In genomic region chr2:226835796-226836547, GRCh38 we compare ENCODE assay signal across 1 cellular context.
TF ChIP-seq lines count a peak whose summit lies in the region.

TSS of gene RHBDD1 (plus strand) at chr2:226836054. CDS start at chr2:226864694, 28,640 bp downstream.

TF ChIP-seq in HepG2, 621 proteins besides CTCF, POLR2A, EP300 and RAD21 (continued from another document and continues in another):
- TF ChIP-seq ZNF558 (CRISPR knock-in tag; IDR thresholded peaks at IDR 0.05; ENCODE audit: borderline replicate concordance) (peak; percentile 56; the same call in 1 of the 2 replicates), JUNB (CRISPR knock-in tag; IDR thresholded peaks at IDR 0.05; ENCODE audit: borderline replicate concordance) (no peak), ZNF576 (CRISPR knock-in tag; IDR thresholded peaks at IDR 0.05) (0 out of 2 replicates have a peak, but pooled peaks have one; percentile 80), RFXAP (CRISPR knock-in tag; IDR thresholded peaks at IDR 0.05; ENCODE audit: borderline replicate concordance) (peak; percentile 77; the same call in 1 of the 2 replicates), SIX1 (CRISPR knock-in tag; IDR thresholded peaks at IDR 0.05; ENCODE audit: borderline replicate concordance) (no peak), NR3C1 (CRISPR knock-in tag; IDR thresholded peaks at IDR 0.05) (no peak), HOXA3 (CRISPR knock-in tag; IDR thresholded peaks at IDR 0.05) (peak; percentile 96), KDM3A (CRISPR knock-in tag; IDR thresholded peaks at IDR 0.05; ENCODE audit: low read depth) (peak; percentile 77; the same call in 1 of the 2 replicates), SMARCE1 (IDR thresholded peaks at IDR 0.05; ENCODE audit: borderline replicate concordance) (no peak), IKZF1 (IDR thresholded peaks at IDR 0.05) (no peak), ZNF205 (CRISPR knock-in tag; IDR thresholded peaks at IDR 0.05) (peak; percentile 44; the same call in 1 of the 2 replicates), REST (IDR thresholded peaks at IDR 0.05; ENCODE audit: borderline replicate concordance in 1 of 2, low read depth in 1 of 2, low read length in 2 of 2) (peak in 1 of 2 experiments; percentile 38; a peak in 1 of 4 replicates), NBN (conservative IDR thresholded peaks at IDR 0.05) (no peak), ZNF343 (CRISPR knock-in tag; IDR thresholded peaks at IDR 0.05) (peak; percentile 52; the same call in 1 of the 2 replicates), XBP1 (CRISPR knock-in tag; IDR thresholded peaks at IDR 0.05) (no peak; the same call in 1 of the 2 replicates), ZNF350 (CRISPR knock-in tag; IDR thresholded peaks at IDR 0.05; ENCODE audit: borderline replicate concordance, low read depth) (peak; percentile 61; the same call in 1 of the 2 replicates), NPAS2 (CRISPR knock-in tag; IDR thresholded peaks at IDR 0.05; ENCODE audit: borderline replicate concordance) (no peak), ZNF414 (CRISPR knock-in tag; IDR thresholded peaks at IDR 0.05) (no peak), SNRNP70 (IDR thresholded peaks at IDR 0.05; ENCODE audit: low read depth, low read length) (no peak), BATF2 (CRISPR knock-in tag; IDR thresholded peaks at IDR 0.05) (peak; percentile 55; the same call in 1 of the 2 replicates), ZNF816 (CRISPR knock-in tag; IDR thresholded peaks at IDR 0.05; ENCODE audit: borderline replicate concordance) (no peak), ZNF124 (CRISPR knock-in tag; IDR thresholded peaks at IDR 0.05) (peak; percentile 71; the same call in 1 of the 2 replicates), JUN (CRISPR knock-in tag; IDR thresholded peaks at IDR 0.05) (peak; percentile 52; the same call in 1 of the 2 replicates), ZZZ3 (CRISPR knock-in tag; IDR thresholded peaks at IDR 0.05; ENCODE audit: borderline replicate concordance) (no peak; the same call in 1 of the 2 replicates), ZNF543 (CRISPR knock-in tag; IDR thresholded peaks at IDR 0.05) (no peak), RFXANK (CRISPR knock-in tag; IDR thresholded peaks at IDR 0.05) (no peak), ZNF326 (CRISPR knock-in tag; IDR thresholded peaks at IDR 0.05; ENCODE audit: borderline replicate concordance) (no peak), NFIB (CRISPR knock-in tag; IDR thresholded peaks at IDR 0.05; ENCODE audit: borderline replicate concordance) (no peak), PAF1 (CRISPR knock-in tag; IDR thresholded peaks at IDR 0.05) (no peak), CSRNP2 (CRISPR knock-in tag; conservative IDR thresholded peaks at IDR 0.05; ENCODE audit: low read depth) (no peak; the same call in 1 of the 2 replicates), SRSF1 (optimal IDR thresholded peaks at IDR 0.05; ENCODE audit: low read depth, low read length) (no peak)
- TF ChIP-seq, protein P1, sequence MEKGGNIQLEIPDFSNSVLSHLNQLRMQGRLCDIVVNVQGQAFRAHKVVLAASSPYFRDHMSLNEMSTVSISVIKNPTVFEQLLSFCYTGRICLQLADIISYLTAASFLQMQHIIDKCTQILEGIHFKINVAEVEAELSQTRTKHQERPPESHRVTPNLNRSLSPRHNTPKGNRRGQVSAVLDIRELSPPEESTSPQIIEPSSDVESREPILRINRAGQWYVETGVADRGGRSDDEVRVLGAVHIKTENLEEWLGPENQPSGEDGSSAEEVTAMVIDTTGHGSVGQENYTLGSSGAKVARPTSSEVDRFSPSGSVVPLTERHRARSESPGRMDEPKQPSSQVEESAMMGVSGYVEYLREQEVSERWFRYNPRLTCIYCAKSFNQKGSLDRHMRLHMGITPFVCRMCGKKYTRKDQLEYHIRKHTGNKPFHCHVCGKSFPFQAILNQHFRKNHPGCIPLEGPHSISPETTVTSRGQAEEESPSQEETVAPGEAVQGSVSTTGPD (CRISPR knock-in tag; IDR thresholded peaks at IDR 0.05) = no peak
- TF ChIP-seq, protein P2, sequence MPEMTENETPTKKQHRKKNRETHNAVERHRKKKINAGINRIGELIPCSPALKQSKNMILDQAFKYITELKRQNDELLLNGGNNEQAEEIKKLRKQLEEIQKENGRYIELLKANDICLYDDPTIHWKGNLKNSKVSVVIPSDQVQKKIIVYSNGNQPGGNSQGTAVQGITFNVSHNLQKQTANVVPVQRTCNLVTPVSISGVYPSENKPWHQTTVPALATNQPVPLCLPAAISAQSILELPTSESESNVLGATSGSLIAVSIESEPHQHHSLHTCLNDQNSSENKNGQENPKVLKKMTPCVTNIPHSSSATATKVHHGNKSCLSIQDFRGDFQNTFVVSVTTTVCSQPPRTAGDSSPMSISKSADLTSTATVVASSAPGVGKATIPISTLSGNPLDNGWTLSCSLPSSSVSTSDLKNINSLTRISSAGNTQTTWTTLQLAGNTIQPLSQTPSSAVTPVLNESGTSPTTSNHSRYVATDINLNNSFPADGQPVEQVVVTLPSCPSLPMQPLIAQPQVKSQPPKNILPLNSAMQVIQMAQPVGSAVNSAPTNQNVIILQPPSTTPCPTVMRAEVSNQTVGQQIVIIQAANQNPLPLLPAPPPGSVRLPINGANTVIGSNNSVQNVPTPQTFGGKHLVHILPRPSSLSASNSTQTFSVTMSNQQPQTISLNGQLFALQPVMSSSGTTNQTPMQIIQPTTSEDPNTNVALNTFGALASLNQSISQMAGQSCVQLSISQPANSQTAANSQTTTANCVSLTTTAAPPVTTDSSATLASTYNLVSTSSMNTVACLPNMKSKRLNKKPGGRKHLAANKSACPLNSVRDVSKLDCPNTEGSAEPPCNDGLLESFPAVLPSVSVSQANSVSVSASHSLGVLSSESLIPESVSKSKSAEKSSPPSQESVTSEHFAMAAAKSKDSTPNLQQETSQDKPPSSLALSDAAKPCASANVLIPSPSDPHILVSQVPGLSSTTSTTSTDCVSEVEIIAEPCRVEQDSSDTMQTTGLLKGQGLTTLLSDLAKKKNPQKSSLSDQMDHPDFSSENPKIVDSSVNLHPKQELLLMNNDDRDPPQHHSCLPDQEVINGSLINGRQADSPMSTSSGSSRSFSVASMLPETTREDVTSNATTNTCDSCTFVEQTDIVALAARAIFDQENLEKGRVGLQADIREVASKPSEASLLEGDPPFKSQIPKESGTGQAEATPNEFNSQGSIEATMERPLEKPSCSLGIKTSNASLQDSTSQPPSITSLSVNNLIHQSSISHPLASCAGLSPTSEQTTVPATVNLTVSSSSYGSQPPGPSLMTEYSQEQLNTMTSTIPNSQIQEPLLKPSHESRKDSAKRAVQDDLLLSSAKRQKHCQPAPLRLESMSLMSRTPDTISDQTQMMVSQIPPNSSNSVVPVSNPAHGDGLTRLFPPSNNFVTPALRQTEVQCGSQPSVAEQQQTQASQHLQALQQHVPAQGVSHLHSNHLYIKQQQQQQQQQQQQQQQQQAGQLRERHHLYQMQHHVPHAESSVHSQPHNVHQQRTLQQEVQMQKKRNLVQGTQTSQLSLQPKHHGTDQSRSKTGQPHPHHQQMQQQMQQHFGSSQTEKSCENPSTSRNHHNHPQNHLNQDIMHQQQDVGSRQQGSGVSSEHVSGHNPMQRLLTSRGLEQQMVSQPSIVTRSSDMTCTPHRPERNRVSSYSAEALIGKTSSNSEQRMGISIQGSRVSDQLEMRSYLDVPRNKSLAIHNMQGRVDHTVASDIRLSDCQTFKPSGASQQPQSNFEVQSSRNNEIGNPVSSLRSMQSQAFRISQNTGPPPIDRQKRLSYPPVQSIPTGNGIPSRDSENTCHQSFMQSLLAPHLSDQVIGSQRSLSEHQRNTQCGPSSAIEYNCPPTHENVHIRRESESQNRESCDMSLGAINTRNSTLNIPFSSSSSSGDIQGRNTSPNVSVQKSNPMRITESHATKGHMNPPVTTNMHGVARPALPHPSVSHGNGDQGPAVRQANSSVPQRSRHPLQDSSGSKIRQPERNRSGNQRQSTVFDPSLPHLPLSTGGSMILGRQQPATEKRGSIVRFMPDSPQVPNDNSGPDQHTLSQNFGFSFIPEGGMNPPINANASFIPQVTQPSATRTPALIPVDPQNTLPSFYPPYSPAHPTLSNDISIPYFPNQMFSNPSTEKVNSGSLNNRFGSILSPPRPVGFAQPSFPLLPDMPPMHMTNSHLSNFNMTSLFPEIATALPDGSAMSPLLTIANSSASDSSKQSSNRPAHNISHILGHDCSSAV (CRISPR knock-in tag; IDR thresholded peaks at IDR 0.05; ENCODE audit: borderline replicate concordance) = no peak
- TF ChIP-seq, protein P3, sequence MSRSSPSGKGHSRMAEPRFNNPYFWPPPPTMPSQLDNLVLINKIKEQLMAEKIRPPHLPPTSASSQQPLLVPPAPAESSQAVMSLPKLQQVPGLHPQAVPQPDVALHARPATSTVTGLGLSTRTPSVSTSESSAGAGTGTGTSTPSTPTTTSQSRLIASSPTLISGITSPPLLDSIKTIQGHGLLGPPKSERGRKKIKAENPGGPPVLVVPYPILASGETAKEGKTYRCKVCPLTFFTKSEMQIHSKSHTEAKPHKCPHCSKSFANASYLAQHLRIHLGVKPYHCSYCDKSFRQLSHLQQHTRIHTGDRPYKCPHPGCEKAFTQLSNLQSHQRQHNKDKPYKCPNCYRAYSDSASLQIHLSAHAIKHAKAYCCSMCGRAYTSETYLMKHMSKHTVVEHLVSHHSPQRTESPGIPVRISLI (CRISPR knock-in tag; IDR thresholded peaks at IDR 0.05; ENCODE audit: borderline replicate concordance) = no peak
- TF ChIP-seq, protein P4, sequence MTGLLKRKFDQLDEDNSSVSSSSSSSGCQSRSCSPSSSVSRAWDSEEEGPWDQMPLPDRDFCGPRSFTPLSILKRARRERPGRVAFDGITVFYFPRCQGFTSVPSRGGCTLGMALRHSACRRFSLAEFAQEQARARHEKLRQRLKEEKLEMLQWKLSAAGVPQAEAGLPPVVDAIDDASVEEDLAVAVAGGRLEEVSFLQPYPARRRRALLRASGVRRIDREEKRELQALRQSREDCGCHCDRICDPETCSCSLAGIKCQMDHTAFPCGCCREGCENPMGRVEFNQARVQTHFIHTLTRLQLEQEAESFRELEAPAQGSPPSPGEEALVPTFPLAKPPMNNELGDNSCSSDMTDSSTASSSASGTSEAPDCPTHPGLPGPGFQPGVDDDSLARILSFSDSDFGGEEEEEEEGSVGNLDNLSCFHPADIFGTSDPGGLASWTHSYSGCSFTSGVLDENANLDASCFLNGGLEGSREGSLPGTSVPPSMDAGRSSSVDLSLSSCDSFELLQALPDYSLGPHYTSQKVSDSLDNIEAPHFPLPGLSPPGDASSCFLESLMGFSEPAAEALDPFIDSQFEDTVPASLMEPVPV (CRISPR knock-in tag; IDR thresholded peaks at IDR 0.05) = no peak; the same call in 1 of the 2 replicates
- TF ChIP-seq, protein P5, sequence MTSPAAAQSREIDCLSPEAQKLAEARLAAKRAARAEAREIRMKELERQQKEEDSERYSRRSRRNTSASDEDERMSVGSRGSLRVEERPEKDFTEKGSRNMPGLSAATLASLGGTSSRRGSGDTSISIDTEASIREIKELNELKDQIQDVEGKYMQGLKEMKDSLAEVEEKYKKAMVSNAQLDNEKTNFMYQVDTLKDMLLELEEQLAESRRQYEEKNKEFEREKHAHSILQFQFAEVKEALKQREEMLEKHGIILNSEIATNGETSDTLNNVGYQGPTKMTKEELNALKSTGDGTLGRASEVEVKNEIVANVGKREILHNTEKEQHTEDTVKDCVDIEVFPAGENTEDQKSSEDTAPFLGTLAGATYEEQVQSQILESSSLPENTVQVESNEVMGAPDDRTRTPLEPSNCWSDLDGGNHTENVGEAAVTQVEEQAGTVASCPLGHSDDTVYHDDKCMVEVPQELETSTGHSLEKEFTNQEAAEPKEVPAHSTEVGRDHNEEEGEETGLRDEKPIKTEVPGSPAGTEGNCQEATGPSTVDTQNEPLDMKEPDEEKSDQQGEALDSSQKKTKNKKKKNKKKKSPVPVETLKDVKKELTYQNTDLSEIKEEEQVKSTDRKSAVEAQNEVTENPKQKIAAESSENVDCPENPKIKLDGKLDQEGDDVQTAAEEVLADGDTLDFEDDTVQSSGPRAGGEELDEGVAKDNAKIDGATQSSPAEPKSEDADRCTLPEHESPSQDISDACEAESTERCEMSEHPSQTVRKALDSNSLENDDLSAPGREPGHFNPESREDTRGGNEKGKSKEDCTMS (CRISPR knock-in tag; conservative IDR thresholded peaks at IDR 0.05) = no peak
